1 cellular context compared by ENCODE assay signal in the genomic region with DNA sequence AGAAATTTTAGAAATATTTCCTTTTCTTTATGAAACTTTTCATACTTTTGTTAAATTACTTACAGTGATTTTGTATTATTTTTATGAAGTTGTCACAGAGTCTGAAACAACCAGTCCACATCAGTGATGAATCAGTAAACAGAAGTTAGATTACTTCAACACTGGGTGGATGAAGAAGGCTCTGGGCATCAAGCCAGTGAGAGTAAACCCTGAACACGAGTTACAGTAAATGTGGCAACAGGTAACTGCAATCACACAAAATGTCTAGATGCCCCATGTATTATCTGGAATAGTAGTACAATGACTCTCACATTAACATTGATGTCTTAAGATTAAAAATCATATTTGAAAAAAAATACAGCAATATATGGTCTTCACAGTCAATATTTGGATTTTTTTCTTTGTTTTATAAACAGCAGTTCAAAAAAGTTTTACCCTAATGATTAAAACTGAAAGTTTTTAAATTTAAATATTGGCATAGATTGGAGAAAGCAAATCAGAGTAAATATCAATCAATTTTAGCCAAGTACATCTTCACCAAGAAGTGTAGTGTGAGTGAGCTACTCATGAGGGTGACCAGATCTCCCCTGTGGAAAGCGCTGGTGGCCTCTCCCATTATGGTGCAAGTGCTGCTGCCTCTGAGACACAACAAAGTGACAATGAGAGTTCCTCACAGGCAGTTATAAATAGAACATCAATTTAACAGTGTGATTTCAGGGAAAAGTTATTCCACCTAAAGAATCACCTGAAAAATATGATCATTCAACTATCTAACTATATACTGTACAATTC.
A peak's percentile ranks its signal among the peaks of the same experiment; 100 is the strongest.
TF ChIP-seq lines count a peak whose summit lies in the region.

No MANE protein-coding gene starts in this region.

TF ChIP-seq in HepG2, 621 proteins besides CTCF, POLR2A, EP300 and RAD21 (continued from another document):
- TF ChIP-seq, protein P1, sequence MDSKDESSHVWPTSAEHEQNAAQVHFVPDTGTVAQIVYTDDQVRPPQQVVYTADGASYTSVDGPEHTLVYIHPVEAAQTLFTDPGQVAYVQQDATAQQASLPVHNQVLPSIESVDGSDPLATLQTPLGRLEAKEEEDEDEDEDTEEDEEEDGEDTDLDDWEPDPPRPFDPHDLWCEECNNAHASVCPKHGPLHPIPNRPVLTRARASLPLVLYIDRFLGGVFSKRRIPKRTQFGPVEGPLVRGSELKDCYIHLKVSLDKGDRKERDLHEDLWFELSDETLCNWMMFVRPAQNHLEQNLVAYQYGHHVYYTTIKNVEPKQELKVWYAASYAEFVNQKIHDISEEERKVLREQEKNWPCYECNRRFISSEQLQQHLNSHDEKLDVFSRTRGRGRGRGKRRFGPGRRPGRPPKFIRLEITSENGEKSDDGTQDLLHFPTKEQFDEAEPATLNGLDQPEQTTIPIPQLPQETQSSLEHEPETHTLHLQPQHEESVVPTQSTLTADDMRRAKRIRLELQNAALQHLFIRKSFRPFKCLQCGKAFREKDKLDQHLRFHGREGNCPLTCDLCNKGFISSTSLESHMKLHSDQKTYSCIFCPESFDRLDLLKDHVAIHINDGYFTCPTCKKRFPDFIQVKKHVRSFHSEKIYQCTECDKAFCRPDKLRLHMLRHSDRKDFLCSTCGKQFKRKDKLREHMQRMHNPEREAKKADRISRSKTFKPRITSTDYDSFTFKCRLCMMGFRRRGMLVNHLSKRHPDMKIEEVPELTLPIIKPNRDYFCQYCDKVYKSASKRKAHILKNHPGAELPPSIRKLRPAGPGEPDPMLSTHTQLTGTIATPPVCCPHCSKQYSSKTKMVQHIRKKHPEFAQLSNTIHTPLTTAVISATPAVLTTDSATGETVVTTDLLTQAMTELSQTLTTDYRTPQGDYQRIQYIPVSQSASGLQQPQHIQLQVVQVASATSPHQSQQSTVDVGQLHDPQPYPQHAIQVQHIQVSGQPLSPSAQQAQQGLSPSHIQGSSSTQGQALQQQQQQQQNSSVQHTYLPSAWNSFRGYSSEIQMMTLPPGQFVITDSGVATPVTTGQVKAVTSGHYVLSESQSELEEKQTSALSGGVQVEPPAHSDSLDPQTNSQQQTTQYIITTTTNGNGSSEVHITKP (CRISPR knock-in tag; IDR thresholded peaks at IDR 0.05; ENCODE audit: low read depth): peak; percentile 70; the same call in 1 of the 2 replicates
- TF ChIP-seq, protein P2, sequence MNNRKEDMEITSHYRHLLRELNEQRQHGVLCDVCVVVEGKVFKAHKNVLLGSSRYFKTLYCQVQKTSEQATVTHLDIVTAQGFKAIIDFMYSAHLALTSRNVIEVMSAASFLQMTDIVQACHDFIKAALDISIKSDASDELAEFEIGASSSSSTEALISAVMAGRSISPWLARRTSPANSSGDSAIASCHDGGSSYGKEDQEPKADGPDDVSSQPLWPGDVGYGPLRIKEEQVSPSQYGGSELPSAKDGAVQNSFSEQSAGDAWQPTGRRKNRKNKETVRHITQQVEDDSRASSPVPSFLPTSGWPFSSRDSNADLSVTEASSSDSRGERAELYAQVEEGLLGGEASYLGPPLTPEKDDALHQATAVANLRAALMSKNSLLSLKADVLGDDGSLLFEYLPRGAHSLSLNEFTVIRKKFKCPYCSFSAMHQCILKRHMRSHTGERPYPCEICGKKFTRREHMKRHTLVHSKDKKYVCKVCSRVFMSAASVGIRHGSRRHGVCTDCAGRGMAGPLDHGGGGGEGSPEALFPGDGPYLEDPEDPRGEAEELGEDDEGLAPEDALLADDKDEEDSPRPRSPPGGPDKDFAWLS (CRISPR knock-in tag; IDR thresholded peaks at IDR 0.05; ENCODE audit: borderline replicate concordance): no peak
- TF ChIP-seq, protein P3, sequence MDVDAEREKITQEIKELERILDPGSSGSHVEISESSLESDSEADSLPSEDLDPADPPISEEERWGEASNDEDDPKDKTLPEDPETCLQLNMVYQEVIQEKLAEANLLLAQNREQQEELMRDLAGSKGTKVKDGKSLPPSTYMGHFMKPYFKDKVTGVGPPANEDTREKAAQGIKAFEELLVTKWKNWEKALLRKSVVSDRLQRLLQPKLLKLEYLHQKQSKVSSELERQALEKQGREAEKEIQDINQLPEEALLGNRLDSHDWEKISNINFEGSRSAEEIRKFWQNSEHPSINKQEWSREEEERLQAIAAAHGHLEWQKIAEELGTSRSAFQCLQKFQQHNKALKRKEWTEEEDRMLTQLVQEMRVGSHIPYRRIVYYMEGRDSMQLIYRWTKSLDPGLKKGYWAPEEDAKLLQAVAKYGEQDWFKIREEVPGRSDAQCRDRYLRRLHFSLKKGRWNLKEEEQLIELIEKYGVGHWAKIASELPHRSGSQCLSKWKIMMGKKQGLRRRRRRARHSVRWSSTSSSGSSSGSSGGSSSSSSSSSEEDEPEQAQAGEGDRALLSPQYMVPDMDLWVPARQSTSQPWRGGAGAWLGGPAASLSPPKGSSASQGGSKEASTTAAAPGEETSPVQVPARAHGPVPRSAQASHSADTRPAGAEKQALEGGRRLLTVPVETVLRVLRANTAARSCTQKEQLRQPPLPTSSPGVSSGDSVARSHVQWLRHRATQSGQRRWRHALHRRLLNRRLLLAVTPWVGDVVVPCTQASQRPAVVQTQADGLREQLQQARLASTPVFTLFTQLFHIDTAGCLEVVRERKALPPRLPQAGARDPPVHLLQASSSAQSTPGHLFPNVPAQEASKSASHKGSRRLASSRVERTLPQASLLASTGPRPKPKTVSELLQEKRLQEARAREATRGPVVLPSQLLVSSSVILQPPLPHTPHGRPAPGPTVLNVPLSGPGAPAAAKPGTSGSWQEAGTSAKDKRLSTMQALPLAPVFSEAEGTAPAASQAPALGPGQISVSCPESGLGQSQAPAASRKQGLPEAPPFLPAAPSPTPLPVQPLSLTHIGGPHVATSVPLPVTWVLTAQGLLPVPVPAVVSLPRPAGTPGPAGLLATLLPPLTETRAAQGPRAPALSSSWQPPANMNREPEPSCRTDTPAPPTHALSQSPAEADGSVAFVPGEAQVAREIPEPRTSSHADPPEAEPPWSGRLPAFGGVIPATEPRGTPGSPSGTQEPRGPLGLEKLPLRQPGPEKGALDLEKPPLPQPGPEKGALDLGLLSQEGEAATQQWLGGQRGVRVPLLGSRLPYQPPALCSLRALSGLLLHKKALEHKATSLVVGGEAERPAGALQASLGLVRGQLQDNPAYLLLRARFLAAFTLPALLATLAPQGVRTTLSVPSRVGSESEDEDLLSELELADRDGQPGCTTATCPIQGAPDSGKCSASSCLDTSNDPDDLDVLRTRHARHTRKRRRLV (CRISPR knock-in tag; IDR thresholded peaks at IDR 0.05): no peak
- no peak for TF ChIP-seq BRCA1 (CRISPR knock-in tag; IDR thresholded peaks at IDR 0.05)
- TF ChIP-seq FOXA1 (IDR thresholded peaks at IDR 0.05): no peak
- 0 out of 2 replicates have a peak, but pooled peaks have one; percentile 16 for TF ChIP-seq FOXA1 (CRISPR knock-in tag; IDR thresholded peaks at IDR 0.05)
- TF ChIP-seq, protein P4, sequence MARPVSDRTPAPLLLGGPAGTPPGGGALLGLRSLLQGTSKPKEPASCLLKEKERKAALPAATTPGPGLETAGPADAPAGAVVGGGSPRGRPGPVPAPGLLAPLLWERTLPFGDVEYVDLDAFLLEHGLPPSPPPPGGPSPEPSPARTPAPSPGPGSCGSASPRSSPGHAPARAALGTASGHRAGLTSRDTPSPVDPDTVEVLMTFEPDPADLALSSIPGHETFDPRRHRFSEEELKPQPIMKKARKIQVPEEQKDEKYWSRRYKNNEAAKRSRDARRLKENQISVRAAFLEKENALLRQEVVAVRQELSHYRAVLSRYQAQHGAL (CRISPR knock-in tag; IDR thresholded peaks at IDR 0.05; ENCODE audit: not compliant biosample characterization): no peak
- TF ChIP-seq, protein P5, sequence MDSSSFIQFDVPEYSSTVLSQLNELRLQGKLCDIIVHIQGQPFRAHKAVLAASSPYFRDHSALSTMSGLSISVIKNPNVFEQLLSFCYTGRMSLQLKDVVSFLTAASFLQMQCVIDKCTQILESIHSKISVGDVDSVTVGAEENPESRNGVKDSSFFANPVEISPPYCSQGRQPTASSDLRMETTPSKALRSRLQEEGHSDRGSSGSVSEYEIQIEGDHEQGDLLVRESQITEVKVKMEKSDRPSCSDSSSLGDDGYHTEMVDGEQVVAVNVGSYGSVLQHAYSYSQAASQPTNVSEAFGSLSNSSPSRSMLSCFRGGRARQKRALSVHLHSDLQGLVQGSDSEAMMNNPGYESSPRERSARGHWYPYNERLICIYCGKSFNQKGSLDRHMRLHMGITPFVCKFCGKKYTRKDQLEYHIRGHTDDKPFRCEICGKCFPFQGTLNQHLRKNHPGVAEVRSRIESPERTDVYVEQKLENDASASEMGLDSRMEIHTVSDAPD (CRISPR knock-in tag; IDR thresholded peaks at IDR 0.05): no peak
- TF ChIP-seq HMG20A (CRISPR knock-in tag; IDR thresholded peaks at IDR 0.05; ENCODE audit: borderline replicate concordance): peak; percentile 38; the same call in 1 of the 2 replicates
- TF ChIP-seq KDM1A (CRISPR knock-in tag; IDR thresholded peaks at IDR 0.05): no peak
